Comparison of ENCODE assay signal across 7 cellular contexts in genomic region chr1:66247415-66248208, GRCh38.
DNase-seq lines count a peak whose midpoint lies in the region; ATAC-seq lines count a peak whose summit lies in the region.

No MANE protein-coding gene starts in this region.

- CTCF ChIA-PET in activated CD4-positive, alpha-beta memory T cell treated with anti-CD3 and anti-CD28 coated beads for 36 hours (lab: Charles Lee) = interaction anchor here (0.7 to 20.4 kb wide), 19 partner anchors 10 to 816 kb away, joined by 3 to 476 read pairs (median 5); no protein-coding TSS in a partner anchor

- H3K4me3 Mint-ChIP-seq in activated CD4-positive, alpha-beta memory T cell treated with anti-CD3 and anti-CD28 coated beads for 36 hours = peak overlapping the region; percentile 77
- H3K4me3 Mint-ChIP-seq in stimulated activated memory B cell treated with anti-CD40 and anti-IgM and Interleukin-4, amounts not matched to agents 10 μg/mL and 1 μg/mL and 100 μg/mL, for 72 hours = peak overlapping the region; percentile 82

- POLR2A ChIA-PET in activated CD4-positive, alpha-beta memory T cell treated with anti-CD3 and anti-CD28 coated beads for 36 hours (lab: Charles Lee) = interaction anchor here (0.6 to 2.2 kb wide), 16 partner anchors 9 to 289 kb away, joined by 3 to 13 read pairs (median 6); no protein-coding TSS in a partner anchor

- no peaks in the 10 kb centered on the region for H3K9me3 Mint-ChIP-seq in activated CD4-positive, alpha-beta memory T cell treated with anti-CD3 and anti-CD28 coated beads for 36 hours
- no peaks in the 10 kb centered on the region for H3K9me3 Mint-ChIP-seq in stimulated activated memory B cell treated with anti-CD40 and anti-IgM and Interleukin-4, amounts not matched to agents 10 μg/mL and 1 μg/mL and 100 μg/mL, for 72 hours

- ATAC-seq in GM19351 (IDR thresholded peaks at IDR 0.05; ENCODE audit: unreplicated experiment) (peak; percentile 78), HG03060 (IDR thresholded peaks at IDR 0.05; ENCODE audit: low read depth, unreplicated experiment) (peak; percentile 56)
- peak; percentile 81 for ATAC-seq in stimulated activated memory B cell treated with anti-CD40 and anti-IgM and Interleukin-4, amounts not matched to agents 10 μg/mL and 1 μg/mL and 100 μg/mL, for 72 hours

- no peaks in the 10 kb centered on the region for H3K36me3 Mint-ChIP-seq in activated CD4-positive, alpha-beta memory T cell treated with anti-CD3 and anti-CD28 coated beads for 36 hours
- no peaks in the 10 kb centered on the region for H3K36me3 Mint-ChIP-seq in stimulated activated memory B cell treated with anti-CD40 and anti-IgM and Interleukin-4, amounts not matched to agents 10 μg/mL and 1 μg/mL and 100 μg/mL, for 72 hours

- no peaks in the 10 kb centered on the region for H3K27me3 Mint-ChIP-seq in activated CD4-positive, alpha-beta memory T cell treated with anti-CD3 and anti-CD28 coated beads for 36 hours
- no peaks in the 10 kb centered on the region for H3K27me3 Mint-ChIP-seq in stimulated activated memory B cell treated with anti-CD40 and anti-IgM and Interleukin-4, amounts not matched to agents 10 μg/mL and 1 μg/mL and 100 μg/mL, for 72 hours

- DNase-seq in activated CD4-positive, alpha-beta memory T cell treated with anti-CD3 and anti-CD28 coated beads for 36 hours = peak; percentile 77
- no peak for DNase-seq in NCI-H1417 (lab: John Stamatoyannopoulos, UW)
- no peak for DNase-seq in HPDE6-E6E7 (ENCODE audit: extremely low spot score)
- no peak for DNase-seq in NCI-H1694 (lab: John Stamatoyannopoulos, UW)

- peak overlapping the region; percentile 89 for H3K27ac Mint-ChIP-seq in activated CD4-positive, alpha-beta memory T cell treated with anti-CD3 and anti-CD28 coated beads for 36 hours
- H3K27ac Mint-ChIP-seq in stimulated activated memory B cell treated with anti-CD40 and anti-IgM and Interleukin-4, amounts not matched to agents 10 μg/mL and 1 μg/mL and 100 μg/mL, for 72 hours = peak overlapping the region; percentile 50

- intact Hi-C loops in activated CD4-positive, alpha-beta memory T cell treated with anti-CD3 and anti-CD28 coated beads for 36 hours (cut with micrococcal nuclease) = loop anchor here (1.0 to 10.0 kb wide), 12 partner anchors 11 to 1183 kb away; partner anchors contain the start of genes LEPR and LEPROT

- peaks cover 7% of the 10 kb centered on the region for H3K4me1 Mint-ChIP-seq in activated CD4-positive, alpha-beta memory T cell treated with anti-CD3 and anti-CD28 coated beads for 36 hours (ENCODE audit: low read depth)
- H3K4me1 Mint-ChIP-seq in stimulated activated memory B cell treated with anti-CD40 and anti-IgM and Interleukin-4, amounts not matched to agents 10 μg/mL and 1 μg/mL and 100 μg/mL, for 72 hours = peaks cover 23% of the 10 kb centered on the region
